21 cellular contexts compared by ENCODE assay signal in genomic region chr6:167933847-167934246, GRCh38.
A peak's percentile ranks its signal among the peaks of the same experiment; 100 is the strongest.
DNase-seq lines count a peak whose midpoint lies in the region; ATAC-seq and TF ChIP-seq lines count a peak whose summit lies in the region.
"Had no signal": no experiment of that assay in that cellular context is flagged by ENCODE, and none has a peak within 500 bp of the region (broad histone marks: within the 10 kb centered on the region; RNA-seq: fewer than 3 reads in every experiment).

No MANE protein-coding gene starts in this region.

- 85 to 88% methylated on average over 7 of the region's 7 CpGs for WGBS in heart right ventricle, 2 donors
- WGBS in upper lobe of left lung, 2 donors, result 91 to 93% methylated on average over 7 of the region's 7 CpGs

- H3K9ac ChIP-seq in mucosa of rectum (ENCODE audit: low read depth in 1 of 2, low read length in 2 of 2), result peak overlapping the region; percentile 49 to 65
- H3K9ac ChIP-seq: SK-N-SH had no signal

- no peak for TF ChIP-seq CTCF in heart right ventricle (IDR thresholded peaks at IDR 0.05)
- no peak for TF ChIP-seq CTCF in upper lobe of left lung (IDR thresholded peaks at IDR 0.05)

- no peaks in the 10 kb centered on the region for H3K27me3 ChIP-seq in heart right ventricle
- H3K27me3 ChIP-seq in mucosa of rectum (ENCODE audit: control insufficient read depth in 2 of 2, insufficient read depth in 2 of 2, low read length in 2 of 2), result no peaks in the 10 kb centered on the region
- no peaks in the 10 kb centered on the region for H3K27me3 ChIP-seq in upper lobe of left lung
- H3K27me3 ChIP-seq: ascending aorta, BE2C had no signal

- TF ChIP-seq POLR2A in upper lobe of left lung (IDR thresholded peaks at IDR 0.05), result no peak

- intact Hi-C loops in heart right ventricle (cut with DNase I), result loop anchor here in 5 of 10 donors (2.0 to 10.0 kb wide), 5 partner anchors 33 to 121 kb away; no protein-coding TSS in a partner anchor
- intact Hi-C loops in Right ventricle myocardium superior (cut with DNase I), result no loop called here

- H3K4me1 ChIP-seq in heart right ventricle (peaks cover 2 to 35% (median 23%) of the 10 kb centered on the region in 9 donors), mucosa of rectum (ENCODE audit: control insufficient read depth in 2 of 2, insufficient read depth in 2 of 2, low read length in 2 of 2) (peaks cover 21 to 46% of the 10 kb centered on the region in 2 donors), upper lobe of left lung (peaks cover 8 to 22% (median 16%) of the 10 kb centered on the region in 4 donors)
- H3K4me1 ChIP-seq: ascending aorta, BE2C had no signal

- peaks cover 0 to 45% (median 3%) of the 10 kb centered on the region in 9 donors for H3K36me3 ChIP-seq in heart right ventricle
- H3K36me3 ChIP-seq in mucosa of rectum (ENCODE audit: control insufficient read depth in 2 of 2, insufficient read depth in 2 of 2, low read length in 2 of 2), result peaks cover 0 to 6% of the 10 kb centered on the region in 2 donors
- peaks cover 0 to 33% (median 7%) of the 10 kb centered on the region in 4 donors for H3K36me3 ChIP-seq in upper lobe of left lung

- H3K4me3 ChIP-seq in heart right ventricle (peak overlapping the region in 4 of 10 donors; percentile 7 to 55 (median 39)), mucosa of rectum (ENCODE audit: low read length in 2 of 2) (peak overlapping the region in 1 of 2 donors; percentile 34), upper lobe of left lung (peak overlapping the region in 2 of 4 donors; percentile 14 to 23)
- H3K4me3 ChIP-seq: ascending aorta had no signal

- TF ChIP-seq EP300 in upper lobe of left lung (IDR thresholded peaks at IDR 0.05), result no peak

- ATAC-seq in heart right ventricle, result peak in 3 of 8 donors; percentile 15 to 35 (median 22)
- ATAC-seq in Right ventricle myocardium superior (ENCODE audit: poor library complexity), result no peak
- no peak for ATAC-seq in upper lobe of left lung (ENCODE audit: low FRiP score in 2 of 2)
- ATAC-seq: activated CD4-positive, CD25-positive, alpha-beta regulatory T cell treated with anti-CD3 and anti-CD28 coated beads, Interleukin-2, amount 50 U/mL, for 24 hours; activated naive CD4-positive, alpha-beta T cell treated with anti-CD3 and anti-CD28 coated beads, Interleukin-2, amount 50 U/mL, for 72 hours had no signal

- no peaks in the 10 kb centered on the region for H3K9me3 ChIP-seq in heart right ventricle
- H3K9me3 ChIP-seq in mucosa of rectum (ENCODE audit: control insufficient read depth in 2 of 2, low read length in 2 of 2), result no peaks in the 10 kb centered on the region
- H3K9me3 ChIP-seq in upper lobe of left lung, result no peaks in the 10 kb centered on the region
- H3K9me3 ChIP-seq: ascending aorta, BE2C, Caco-2, SK-N-SH had no signal

- H3K27ac ChIP-seq in heart right ventricle, result peak overlapping the region in 9 of 10 donors; percentile 46 to 91 (median 81)
- peak overlapping the region; percentile 77 to 82 for H3K27ac ChIP-seq in mucosa of rectum (ENCODE audit: low read depth in 2 of 2, low read length in 2 of 2)
- H3K27ac ChIP-seq in upper lobe of left lung, result peak overlapping the region; percentile 65 to 70 (median 68)
- H3K27ac ChIP-seq: ascending aorta had no signal

- DNase-seq in heart right ventricle, result no peak
- DNase-seq in Right ventricle myocardium superior, result no peak
- DNase-seq in islet precursor cell, result peak; percentile 83
- DNase-seq in upper lobe of left lung, result no peak
- no peak for DNase-seq in COLO668 (lab: John Stamatoyannopoulos, UW; ENCODE audit: unreplicated experiment)
- no peak for DNase-seq in GDM1 (lab: John Stamatoyannopoulos, UW)
- no peak for DNase-seq in NCI-H69 (lab: John Stamatoyannopoulos, UW)
- DNase-seq: BE2C; Caco-2; cerebellar nuclear complex; HCEC 1CT; NCI-H1105 treated with DMSO at 0.1 percent for 48 hours; nucleus accumbens; retina; SK-N-SH; stimulated activated CD4-positive, alpha-beta T cell treated with anti-CD3 and anti-CD28 coated beads, Interleukin-15, amount 100 ng/mL, for 24 hours; T-helper 9 cell had no signal
